ENCODE assay signal across 11 cellular contexts in the genomic region with DNA sequence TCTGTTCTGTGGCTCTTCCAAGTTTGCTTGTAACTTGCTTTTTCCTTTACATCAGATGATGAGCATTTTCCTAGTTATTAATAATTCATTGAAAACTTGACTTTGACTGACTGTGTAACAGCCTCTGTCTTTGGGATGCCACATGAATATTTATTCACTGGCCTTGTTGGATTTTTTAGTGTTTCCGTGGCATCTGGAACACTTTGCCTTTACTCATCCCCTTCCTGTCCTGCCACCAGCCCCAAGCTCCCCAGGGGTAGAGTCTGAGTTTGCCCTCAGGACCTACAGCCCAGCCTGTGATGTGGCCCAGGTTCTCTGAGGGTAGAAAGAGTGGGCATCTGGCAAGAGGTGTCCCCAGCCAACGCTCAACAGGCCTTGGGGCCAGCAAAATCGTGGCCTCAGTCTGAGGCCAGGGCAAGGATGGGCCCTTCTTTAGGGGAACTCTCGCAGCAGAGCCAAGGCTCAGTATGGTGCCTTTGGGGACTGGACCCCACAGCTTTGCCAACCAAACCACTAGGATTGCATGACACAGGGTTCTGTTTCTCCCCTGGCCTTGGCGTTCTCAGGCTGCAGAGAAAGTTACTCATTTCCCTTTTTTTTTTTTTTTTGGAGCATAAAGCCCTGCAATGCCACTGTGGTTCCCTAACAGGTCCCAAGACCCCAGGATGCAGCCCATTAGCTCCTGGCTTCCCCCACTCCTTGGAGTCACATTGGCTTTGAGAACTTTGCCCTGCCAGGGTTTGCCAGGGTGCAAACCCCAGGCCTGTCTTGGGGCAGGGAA.
DNase-seq lines count a peak whose midpoint lies in the region; TF ChIP-seq lines count a peak whose summit lies in the region.
"Had no signal": no experiment of that assay in that cellular context is flagged by ENCODE, and none has a peak within 500 bp of the region (broad histone marks: within the 10 kb centered on the region; RNA-seq: fewer than 3 reads in every experiment).

No MANE protein-coding gene starts in this region.

- DNase-seq in T-helper 2 cell treated with Interferon-gamma antibody and Interleukin-4, amounts not matched to agents 5 μg/mL and 100 μg/mL, for 36 hours (ENCODE audit: low spot score), result no peak
- DNase-seq in T-helper 2 cell (no peak), hepatocyte (ENCODE audit: low spot score) (no peak), tibial artery (no peak), iPS-NIHi7 (ENCODE audit: extremely low spot score) (no peak)
- DNase-seq in stimulated activated CD8-positive, alpha-beta memory T cell treated with anti-CD3 and anti-CD28 coated beads, Interleukin-4, amount 100 ng/mL, for 48 hours, result no peak
- no peak for DNase-seq in activated T-helper 2 cell treated with anti-CD3 and anti-CD28 coated beads, Interferon-gamma antibody, Interleukin-2, Interleukin-4, amounts not matched to agents 10 μg/mL and 5 μg/mL and 100 μg/mL, durations not matched to agents 14 hours and 24 hours and 36 hours (ENCODE audit: low spot score)
- DNase-seq: effector CD4-positive, alpha-beta T cell; NCI-H2227 treated with DMSO at 0.1 percent for 48 hours had no signal

- TF ChIP-seq CTCF in VCaP (conservative IDR thresholded peaks at IDR 0.05) (no peak), hepatocyte (IDR thresholded peaks at IDR 0.05; ENCODE audit: poor library complexity) (no peak), tibial artery (IDR thresholded peaks at IDR 0.05) (no peak)

- WGBS in hepatocyte (ENCODE audit: low lambda C conversion rate, missing lambda C conversion rate), result 89% methylated on average over 5 of the region's 5 CpGs

- no peaks in the 10 kb centered on the region for H3K27me3 ChIP-seq in hepatocyte
- H3K27me3 ChIP-seq in tibial artery, result no peaks in the 10 kb centered on the region

- no peaks in the 10 kb centered on the region for H3K36me3 ChIP-seq in hepatocyte (replicated peaks; ENCODE audit: insufficient read depth, low read depth)
- H3K36me3 ChIP-seq in tibial artery, result peaks cover 10 to 28% (median 17%) of the 10 kb centered on the region in 3 donors

- H3K4me1 Mint-ChIP-seq in T-helper 2 cell treated with Interferon-gamma antibody and Interleukin-4, amounts not matched to agents 5 μg/mL and 100 μg/mL, for 36 hours (ENCODE audit: low read depth), result peaks cover 55% of the 10 kb centered on the region
- H3K4me1 Mint-ChIP-seq in activated T-helper 2 cell treated with anti-CD3 and anti-CD28 coated beads, Interferon-gamma antibody, Interleukin-2, Interleukin-4, amounts not matched to agents 10 μg/mL and 5 μg/mL and 100 μg/mL, durations not matched to agents 14 hours and 24 hours and 36 hours (ENCODE audit: low read depth), result peaks cover 59% of the 10 kb centered on the region
- H3K4me1 Mint-ChIP-seq: WTC11 had no signal

- H4K20me1 ChIP-seq in hepatocyte (ENCODE audit: insufficient read depth, poor library complexity, severe bottlenecking), result no peaks in the 10 kb centered on the region

- peak overlapping the region; percentile 36 for H3K27ac Mint-ChIP-seq in T-helper 2 cell treated with Interferon-gamma antibody and Interleukin-4, amounts not matched to agents 5 μg/mL and 100 μg/mL, for 36 hours
- no peak overlapping the region for H3K27ac Mint-ChIP-seq in activated T-helper 2 cell treated with anti-CD3 and anti-CD28 coated beads, Interferon-gamma antibody, Interleukin-2, Interleukin-4, amounts not matched to agents 10 μg/mL and 5 μg/mL and 100 μg/mL, durations not matched to agents 14 hours and 24 hours and 36 hours
- H3K27ac Mint-ChIP-seq: WTC11 had no signal

- H3K27me3 Mint-ChIP-seq in T-helper 2 cell treated with Interferon-gamma antibody and Interleukin-4, amounts not matched to agents 5 μg/mL and 100 μg/mL, for 36 hours (ENCODE audit: low read depth), result no peaks in the 10 kb centered on the region
- no peaks in the 10 kb centered on the region for H3K27me3 Mint-ChIP-seq in activated T-helper 2 cell treated with anti-CD3 and anti-CD28 coated beads, Interferon-gamma antibody, Interleukin-2, Interleukin-4, amounts not matched to agents 10 μg/mL and 5 μg/mL and 100 μg/mL, durations not matched to agents 14 hours and 24 hours and 36 hours (ENCODE audit: low read depth)

- intact Hi-C loops in tibial artery (cut with DNase I; ENCODE audit: low total_unique reads), result loop anchor here (2.0 to 10.0 kb wide), 2 partner anchors 45 to 1137 kb away; partner anchors contain the start of gene PRIMA1
- intact Hi-C loops in activated T-helper 2 cell treated with anti-CD3 and anti-CD28 coated beads, Interferon-gamma antibody, Interleukin-2, Interleukin-4, amounts not matched to agents 10 μg/mL and 5 μg/mL and 100 μg/mL, durations not matched to agents 14 hours and 24 hours and 36 hours (cut with micrococcal nuclease), result no loop called here

- peaks cover 8% of the 10 kb centered on the region for H3K4me1 ChIP-seq in hepatocyte (ENCODE audit: insufficient read depth)
- peaks cover 3 to 53% (median 28%) of the 10 kb centered on the region in 4 donors for H3K4me1 ChIP-seq in tibial artery

- H3K4me3 Mint-ChIP-seq in T-helper 2 cell treated with Interferon-gamma antibody and Interleukin-4, amounts not matched to agents 5 μg/mL and 100 μg/mL, for 36 hours, result no peak overlapping the region
- no peak overlapping the region for H3K4me3 Mint-ChIP-seq in activated T-helper 2 cell treated with anti-CD3 and anti-CD28 coated beads, Interferon-gamma antibody, Interleukin-2, Interleukin-4, amounts not matched to agents 10 μg/mL and 5 μg/mL and 100 μg/mL, durations not matched to agents 14 hours and 24 hours and 36 hours (ENCODE audit: low read depth)
- H3K4me3 Mint-ChIP-seq: WTC11 had no signal

- H3K27ac ChIP-seq in VCaP, result peak overlapping the region; percentile 80
- H3K27ac ChIP-seq in hepatocyte, result peak overlapping the region; percentile 89
- peak overlapping the region; percentile 93 to 97 for H3K27ac ChIP-seq in tibial artery

- peaks cover 4% of the 10 kb centered on the region for H3K9me3 ChIP-seq in hepatocyte (ENCODE audit: low read depth)
- H3K9me3 ChIP-seq in tibial artery, result peaks cover 0 to 6% (median 0%) of the 10 kb centered on the region in 3 donors

- H3K9me2 ChIP-seq in hepatocyte (replicated peaks; ENCODE audit: insufficient read depth), result no peaks in the 10 kb centered on the region

- H3K4me3 ChIP-seq in hepatocyte (no peak overlapping the region), tibial artery (no peak overlapping the region)

- no peak overlapping the region for H2AFZ ChIP-seq in hepatocyte

- H3K79me2 ChIP-seq in hepatocyte, result no peaks in the 10 kb centered on the region

- H3K9me3 Mint-ChIP-seq in T-helper 2 cell treated with Interferon-gamma antibody and Interleukin-4, amounts not matched to agents 5 μg/mL and 100 μg/mL, for 36 hours, result peaks cover 8% of the 10 kb centered on the region
- H3K9me3 Mint-ChIP-seq in activated T-helper 2 cell treated with anti-CD3 and anti-CD28 coated beads, Interferon-gamma antibody, Interleukin-2, Interleukin-4, amounts not matched to agents 10 μg/mL and 5 μg/mL and 100 μg/mL, durations not matched to agents 14 hours and 24 hours and 36 hours, result peaks cover 6% of the 10 kb centered on the region

- peaks cover 11% of the 10 kb centered on the region for H3K36me3 Mint-ChIP-seq in T-helper 2 cell treated with Interferon-gamma antibody and Interleukin-4, amounts not matched to agents 5 μg/mL and 100 μg/mL, for 36 hours (ENCODE audit: low read depth)
- H3K36me3 Mint-ChIP-seq in activated T-helper 2 cell treated with anti-CD3 and anti-CD28 coated beads, Interferon-gamma antibody, Interleukin-2, Interleukin-4, amounts not matched to agents 10 μg/mL and 5 μg/mL and 100 μg/mL, durations not matched to agents 14 hours and 24 hours and 36 hours (ENCODE audit: low read depth), result peaks cover 24% of the 10 kb centered on the region

- peak overlapping the region; percentile 9 for H3K4me2 ChIP-seq in hepatocyte
